In the genomic region with DNA sequence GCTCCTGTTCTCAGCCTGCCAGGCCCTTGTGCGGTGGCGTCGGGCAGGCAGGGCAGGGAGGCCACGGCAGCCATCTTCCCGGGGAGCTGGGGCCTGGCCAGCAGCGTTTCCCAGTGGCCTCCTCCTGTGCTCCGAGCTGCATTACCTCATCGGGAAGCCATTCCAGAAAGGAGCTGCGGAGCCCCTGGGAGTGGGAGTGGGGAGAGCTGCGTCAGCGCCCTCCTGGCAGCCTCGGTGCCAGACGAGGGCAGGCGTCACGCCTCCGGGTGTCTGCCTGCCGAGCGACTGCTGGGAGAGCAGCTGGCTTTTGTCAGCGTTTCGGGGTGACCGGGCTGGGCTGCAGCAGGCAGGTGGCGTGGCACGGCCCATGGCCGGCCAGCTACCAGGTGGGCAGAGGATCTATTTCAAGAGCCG, we compare ENCODE assay signal across 8 cellular contexts. TPM values are rescaled to one million over a fixed set of nuclear protein-coding genes. Genes with fewer than 3 reads are reported as not detected.
DNase-seq lines count a peak whose midpoint lies in the region; ATAC-seq, FAIRE-seq and TF ChIP-seq lines count a peak whose summit lies in the region.

No MANE protein-coding gene starts in this region.

- FAIRE-seq in kidney (lab: Jason Lieb, UNC): no peak

- intact Hi-C loops in kidney (cut with DNase I) (no loop called here), tibial artery (cut with DNase I; ENCODE audit: low total_unique reads) (no loop called here)

- H3K9me3 Mint-ChIP-seq in nephron progenitor cell: peaks cover 3% of the 10 kb centered on the region

- in situ Hi-C loops in astrocyte of the spinal cord (cut with HindIII; ENCODE audit: low sequenced_read_pairs): no loop called here

- H3K4me3 Mint-ChIP-seq in nephron progenitor cell: no peak overlapping the region

- H3K9me3 ChIP-seq in MG63: peaks cover 8% of the 10 kb centered on the region
- H3K9me3 ChIP-seq in kidney (ENCODE audit: control insufficient read depth in 1 of 2, low read length in 2 of 2): peaks cover 0 to 8% of the 10 kb centered on the region in 2 donors
- no peaks in the 10 kb centered on the region for H3K9me3 ChIP-seq in tibial artery

- H3K27ac Mint-ChIP-seq in nephron progenitor cell: no peak overlapping the region

- H3K36me3 ChIP-seq in MG63 (no peaks in the 10 kb centered on the region; the same call in 1 of the 2 replicates), kidney (ENCODE audit: control insufficient read depth in 1 of 2, insufficient read depth in 2 of 2, low read length in 2 of 2) (no peaks in the 10 kb centered on the region), tibial artery (no peaks in the 10 kb centered on the region)

- peaks cover 8% of the 10 kb centered on the region for H3K4me1 Mint-ChIP-seq in nephron progenitor cell

- H3K4me3 ChIP-seq in MG63 (peak overlapping the region; percentile 39), astrocyte of the spinal cord (ENCODE audit: low read depth, low read length) (no peak overlapping the region), kidney (ENCODE audit: low read length in 2 of 2) (no peak overlapping the region), tibial artery (peak overlapping the region in 1 of 2 donors; percentile 15)

- H3K9ac ChIP-seq in kidney (ENCODE audit: low read length in 2 of 2): peak overlapping the region in 1 of 2 donors; percentile 59

- peak; percentile 2 for TF ChIP-seq CTCF in astrocyte of the spinal cord (IDR thresholded peaks at IDR 0.05; ENCODE audit: low read depth, low read length)
- TF ChIP-seq CTCF in kidney (IDR thresholded peaks at IDR 0.05; ENCODE audit: borderline replicate concordance, extremely low read depth, insufficient read depth): no peak
- TF ChIP-seq CTCF in tibial artery (IDR thresholded peaks at IDR 0.05): peak in 1 of 2 experiments; percentile 3
- no peak for TF ChIP-seq CTCF in nephron progenitor cell (IDR thresholded peaks at IDR 0.05)

- no peaks in the 10 kb centered on the region for H3K27me3 ChIP-seq in MG63
- no peaks in the 10 kb centered on the region for H3K27me3 ChIP-seq in tibial artery

- no peak for ATAC-seq in HG03565 (IDR thresholded peaks at IDR 0.05; ENCODE audit: unreplicated experiment)

- H3K4me1 ChIP-seq in kidney (ENCODE audit: control insufficient read depth in 1 of 2, insufficient read depth in 1 of 2, low read depth in 1 of 2, low read length in 2 of 2): peaks cover 25 to 46% of the 10 kb centered on the region in 2 donors
- H3K4me1 ChIP-seq in tibial artery: peaks cover 11 to 36% (median 33%) of the 10 kb centered on the region in 4 donors

- DNase-seq in MG63 (peak; percentile 98), astrocyte of the spinal cord (ENCODE audit: low read depth, low spot score) (peak; percentile 92), kidney (peak; percentile 92), tibial artery (peak; percentile 85 to 96), nephron progenitor cell (no peak), DMS114 treated with DMSO at 0.1 percent for 48 hours (lab: John Stamatoyannopoulos, UW; ENCODE audit: unreplicated experiment) (no peak)
- no peak for DNase-seq in effector CD8-positive, alpha-beta T cell (lab: John Stamatoyannopoulos, UW)

- peaks cover 7% of the 10 kb centered on the region for H3K27me3 Mint-ChIP-seq in nephron progenitor cell (ENCODE audit: low read depth, poor library complexity)

- no peaks in the 10 kb centered on the region for H3K36me3 Mint-ChIP-seq in nephron progenitor cell (ENCODE audit: low read depth)

- H3K27ac ChIP-seq in kidney (ENCODE audit: low read depth in 2 of 2, low read length in 2 of 2) (peak overlapping the region; percentile 84 to 94), tibial artery (peak overlapping the region; percentile 86 to 94)

RNA-seq across cellular contexts. Expression of gene WNT7B, which starts 30.9 kb away (rescaled TPM):
- 5.6 and 7.9 TPM in 2 replicates for total RNA-seq in MG63 (2014; rRNA removed; shearing (Covaris generic); ENCODE audit: low replicate concordance)
- 1.6 TPM for total RNA-seq in kidney
- polyA plus RNA-seq in kidney (ENCODE audit: insufficient read depth, low read depth, low replicate concordance): 2.4 TPM

Comparison
In these comparisons a context has a peak if more than half of its experiments do, and no peak if none do; other contexts are left out.
1. DNase-seq: peak in MG63 (single experiment), astrocyte of the spinal cord (single experiment), kidney (single experiment) and tibial artery (2 of 2); none in effector CD8-positive, alpha-beta T cell (single experiment), nephron progenitor cell (single experiment) and DMS114 treated with DMSO at 0.1 percent for 48 hours (single experiment).